ENCODE assay signal across 29 cellular contexts in genomic region chr7:70053970-70054369, GRCh38.
"Had no signal": no experiment of that assay in that cellular context is flagged by ENCODE, and none has a peak within 500 bp of the region (broad histone marks: within the 10 kb centered on the region; RNA-seq: fewer than 3 reads in every experiment).

No MANE protein-coding gene starts in this region.

- DNase-seq: stimulated activated CD4-positive, alpha-beta T cell treated with anti-CD3 and anti-CD28 coated beads, Interleukin-2, amount 100 ng/mL, for 48 hours; stimulated activated CD4-positive, alpha-beta T cell treated with anti-CD3 and anti-CD28 coated beads, Interleukin-4, amount 100 ng/mL, for 1 hour; stimulated activated CD4-positive, alpha-beta T cell treated with anti-CD3 and anti-CD28 coated beads, Interleukin-4, amount 100 ng/mL, for 24 hours; stimulated activated CD4-positive, alpha-beta T cell treated with anti-CD3 and anti-CD28 coated beads, Interleukin-4, amount 100 ng/mL, for 4 hours; stimulated activated CD8-positive, alpha-beta memory T cell treated with anti-CD3 and anti-CD28 coated beads, Interleukin-4, amount 100 ng/mL, for 48 hours; stimulated activated naive B cell treated with anti-CD40 and anti-IgM and Interleukin-4, amounts not matched to agents 10 μg/mL and 1 μg/mL and 100 μg/mL, for 72 hours; stimulated activated naive CD4-positive, alpha-beta T cell; stimulated activated naive CD4-positive, alpha-beta T cell treated with Interleukin-2 at 50 U/mL for 16 hours; stimulated activated naive CD8-positive, alpha-beta T cell treated with anti-CD3 and anti-CD28 coated beads, Interleukin-15, amount 100 ng/mL, for 72 hours; stimulated activated naive CD8-positive, alpha-beta T cell treated with anti-CD3 and anti-CD28 coated beads, Interleukin-15, Interleukin-2, amounts not matched to agents 100 U/mL and 50 U/mL, for 24 hours; stomach; substantia nigra; testis; thyroid gland; tibial artery; transverse colon; trophoblast cell; upper lobe of left lung; upper lobe of right lung; uterus had no signal

- FAIRE-seq: urothelium cell line had no signal

- H3K36me3 ChIP-seq: stomach, suprapubic skin, thoracic aorta, thyroid gland, tibial artery, tibial nerve, transverse colon, upper lobe of left lung, upper lobe of right lung, uterus, vagina had no signal

- H3K4me3 ChIP-seq: stomach, suprapubic skin, testis, thoracic aorta, thyroid gland, tibial artery, tibial nerve, transverse colon, upper lobe of left lung, upper lobe of right lung, uterus, vagina had no signal

- H3K4me3 Mint-ChIP-seq: stimulated activated effector memory CD8-positive, alpha-beta T cell treated with anti-CD3 and anti-CD28 coated beads, Interleukin-12 subunit alpha, Interleukin-12 subunit beta, amount 100 ng/mL, for 72 hours; stimulated activated memory B cell treated with anti-CD40 and anti-IgM and Interleukin-4, amounts not matched to agents 10 μg/mL and 1 μg/mL and 100 μg/mL, for 72 hours; stimulated activated naive B cell treated with anti-CD40 and anti-IgM and Interleukin-4, amounts not matched to agents 10 μg/mL and 1 μg/mL and 100 μg/mL, for 72 hours; stimulated activated naive CD8-positive, alpha-beta T cell treated with anti-CD3 and anti-CD28 coated beads, Interleukin-15, amount 100 ng/mL, for 72 hours; stimulated activated naive CD8-positive, alpha-beta T cell treated with anti-CD3 and anti-CD28 coated beads, Interleukin-15, Interleukin-2, amounts not matched to agents 100 ng/mL and 50 ng/mL, for 24 hours; type B pancreatic cell had no signal

- H3K4me1 ChIP-seq: suprapubic skin, thyroid gland, uterus, vagina had no signal

- H3K4me1 Mint-ChIP-seq: stimulated activated effector memory CD8-positive, alpha-beta T cell treated with anti-CD3 and anti-CD28 coated beads, Interleukin-12 subunit alpha, Interleukin-12 subunit beta, amount 100 ng/mL, for 72 hours; stimulated activated naive CD8-positive, alpha-beta T cell treated with anti-CD3 and anti-CD28 coated beads, Interleukin-15, amount 100 ng/mL, for 72 hours had no signal

- H3K9me3 Mint-ChIP-seq: stimulated activated effector memory CD8-positive, alpha-beta T cell treated with anti-CD3 and anti-CD28 coated beads, Interleukin-12 subunit alpha, Interleukin-12 subunit beta, amount 100 ng/mL, for 72 hours; stimulated activated naive B cell treated with anti-CD40 and anti-IgM and Interleukin-4, amounts not matched to agents 10 μg/mL and 1 μg/mL and 100 μg/mL, for 72 hours; stimulated activated naive CD8-positive, alpha-beta T cell treated with anti-CD3 and anti-CD28 coated beads, Interleukin-15, amount 100 ng/mL, for 72 hours; stimulated activated naive CD8-positive, alpha-beta T cell treated with anti-CD3 and anti-CD28 coated beads, Interleukin-15, Interleukin-2, amounts not matched to agents 100 ng/mL and 50 ng/mL, for 24 hours; type B pancreatic cell had no signal

- H3K27ac Mint-ChIP-seq: stimulated activated effector memory CD8-positive, alpha-beta T cell treated with anti-CD3 and anti-CD28 coated beads, Interleukin-12 subunit alpha, Interleukin-12 subunit beta, amount 100 ng/mL, for 72 hours; stimulated activated memory B cell treated with anti-CD40 and anti-IgM and Interleukin-4, amounts not matched to agents 10 μg/mL and 1 μg/mL and 100 μg/mL, for 72 hours; stimulated activated naive B cell treated with anti-CD40 and anti-IgM and Interleukin-4, amounts not matched to agents 10 μg/mL and 1 μg/mL and 100 μg/mL, for 72 hours; stimulated activated naive CD8-positive, alpha-beta T cell treated with anti-CD3 and anti-CD28 coated beads, Interleukin-15, amount 100 ng/mL, for 72 hours; stimulated activated naive CD8-positive, alpha-beta T cell treated with anti-CD3 and anti-CD28 coated beads, Interleukin-15, Interleukin-2, amounts not matched to agents 100 ng/mL and 50 ng/mL, for 24 hours; type B pancreatic cell had no signal

- H3K27me3 ChIP-seq: stomach, suprapubic skin, testis, thyroid gland, tibial artery, tibial nerve, transverse colon, upper lobe of left lung, upper lobe of right lung, uterus, vagina had no signal

- ATAC-seq: stimulated activated effector memory CD8-positive, alpha-beta T cell treated with anti-CD3 and anti-CD28 coated beads, Interleukin-12 subunit alpha, Interleukin-12 subunit beta, amount 100 ng/mL, for 72 hours; stimulated activated memory B cell treated with anti-CD40 and anti-IgM and Interleukin-4, amounts not matched to agents 10 μg/mL and 1 μg/mL and 100 μg/mL, for 72 hours; stimulated activated naive B cell treated with anti-CD40 and anti-IgM and Interleukin-4, amounts not matched to agents 10 μg/mL and 1 μg/mL and 100 μg/mL, for 72 hours; stimulated activated naive CD8-positive, alpha-beta T cell treated with anti-CD3 and anti-CD28 coated beads, Interleukin-15, amount 100 ng/mL, for 72 hours; stimulated activated naive CD8-positive, alpha-beta T cell treated with anti-CD3 and anti-CD28 coated beads, Interleukin-15, Interleukin-2, amounts not matched to agents 100 U/mL and 50 U/mL, for 24 hours; upper lobe of right lung had no signal

- H3K27ac ChIP-seq: stomach, suprapubic skin, testis, thoracic aorta, thyroid gland, tibial artery, tibial nerve, transverse colon, upper lobe of left lung, upper lobe of right lung, uterus, vagina had no signal

- H3K9me3 ChIP-seq: stomach, suprapubic skin, testis, thoracic aorta, thyroid gland, tibial artery, tibial nerve, transverse colon, upper lobe of left lung, upper lobe of right lung, uterus, vagina had no signal

- H3K27me3 Mint-ChIP-seq: stimulated activated memory B cell treated with anti-CD40 and anti-IgM and Interleukin-4, amounts not matched to agents 10 μg/mL and 1 μg/mL and 100 μg/mL, for 72 hours; stimulated activated naive B cell treated with anti-CD40 and anti-IgM and Interleukin-4, amounts not matched to agents 10 μg/mL and 1 μg/mL and 100 μg/mL, for 72 hours; stimulated activated naive CD8-positive, alpha-beta T cell treated with anti-CD3 and anti-CD28 coated beads, Interleukin-15, amount 100 ng/mL, for 72 hours; stimulated activated naive CD8-positive, alpha-beta T cell treated with anti-CD3 and anti-CD28 coated beads, Interleukin-15, Interleukin-2, amounts not matched to agents 100 ng/mL and 50 ng/mL, for 24 hours had no signal

- H3K36me3 Mint-ChIP-seq: stimulated activated effector memory CD8-positive, alpha-beta T cell treated with anti-CD3 and anti-CD28 coated beads, Interleukin-12 subunit alpha, Interleukin-12 subunit beta, amount 100 ng/mL, for 72 hours; stimulated activated memory B cell treated with anti-CD40 and anti-IgM and Interleukin-4, amounts not matched to agents 10 μg/mL and 1 μg/mL and 100 μg/mL, for 72 hours; stimulated activated naive B cell treated with anti-CD40 and anti-IgM and Interleukin-4, amounts not matched to agents 10 μg/mL and 1 μg/mL and 100 μg/mL, for 72 hours had no signal
